Comparison of ENCODE assay signal across 11 cellular contexts in the genomic region with DNA sequence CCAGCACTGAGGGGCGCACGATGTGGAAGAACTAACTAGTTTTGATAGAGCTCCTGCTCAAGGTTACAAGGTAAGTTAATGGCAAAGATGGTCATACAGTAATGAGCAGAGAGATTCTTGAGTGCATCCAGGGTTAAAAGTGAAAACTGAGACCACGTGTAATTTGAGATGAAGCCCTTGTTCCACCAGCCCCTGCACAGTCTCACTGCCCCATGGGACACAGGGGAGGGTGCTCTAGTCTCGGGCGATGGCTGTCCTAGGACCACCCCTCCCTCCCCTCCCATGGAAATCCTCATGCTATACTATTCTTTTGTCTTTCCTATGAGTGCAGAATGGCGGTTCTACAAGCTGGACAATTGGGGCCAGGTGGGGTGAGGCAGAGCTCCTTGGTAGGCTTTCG. TPM values are rescaled to one million over a fixed set of nuclear protein-coding genes. Genes with fewer than 3 reads are reported as not detected.
DNase-seq lines count a peak whose midpoint lies in the region; ATAC-seq and TF ChIP-seq lines count a peak whose summit lies in the region.
"Had no signal": no experiment of that assay in that cellular context is flagged by ENCODE, and none has a peak within 500 bp of the region (broad histone marks: within the 10 kb centered on the region; RNA-seq: fewer than 3 reads in every experiment).

No MANE protein-coding gene starts in this region.

- ATAC-seq in GM21737 (IDR thresholded peaks at IDR 0.05; ENCODE audit: unreplicated experiment) (no peak), GM18907 (IDR thresholded peaks at IDR 0.05; ENCODE audit: unreplicated experiment) (no peak)

- H3K4me1 ChIP-seq in BLaER1 treated with 17β-estradiol and CSF1 and Interleukin-3, amounts not matched to agents 10 nM and 100 nM, result peaks cover 61 to 73% (median 69%) of the 10 kb centered on the region in 10 experiments
- H3K4me1 ChIP-seq in HEK293 (ENCODE audit: control insufficient read depth, insufficient read depth, low read length), result peaks cover 3% of the 10 kb centered on the region
- peaks cover 15 to 26% of the 10 kb centered on the region in 2 experiments for H3K4me1 ChIP-seq in trophoblast cell (ENCODE audit: control insufficient read depth in 1 of 2, insufficient read depth in 2 of 2, low read length in 2 of 2)

- no CpG with 5 or more reads among the region's 7 CpGs for WGBS in trophoblast cell (ENCODE audit: extremely low coverage, insufficient coverage, insufficient read length)

- H3K9me3 Mint-ChIP-seq in activated naive CD8-positive, alpha-beta T cell treated with anti-CD3 and anti-CD28 coated beads for 36 hours, result no peaks in the 10 kb centered on the region
- H3K9me3 Mint-ChIP-seq in nephron progenitor cell, result peaks cover 50% of the 10 kb centered on the region

- peaks cover 38 to 84% (median 67%) of the 10 kb centered on the region in 11 experiments for H3K27me3 ChIP-seq in BLaER1 treated with 17β-estradiol and CSF1 and Interleukin-3, amounts not matched to agents 10 nM and 100 nM
- no peaks in the 10 kb centered on the region for H3K27me3 ChIP-seq in trophoblast cell (ENCODE audit: insufficient read depth, low read length)
- H3K27me3 ChIP-seq: stomach had no signal

- H3K4me2 ChIP-seq in BLaER1 treated with 17β-estradiol and CSF1 and Interleukin-3, amounts not matched to agents 10 nM and 100 nM, result peak overlapping the region; percentile 70 to 92 (median 86)
- H3K4me2 ChIP-seq in trophoblast cell (ENCODE audit: low read length), result no peak overlapping the region

- H3K36me3 Mint-ChIP-seq in activated naive CD8-positive, alpha-beta T cell treated with anti-CD3 and anti-CD28 coated beads for 36 hours, result peaks cover 39% of the 10 kb centered on the region
- H3K36me3 Mint-ChIP-seq in nephron progenitor cell (ENCODE audit: low read depth), result peaks cover 7% of the 10 kb centered on the region

- peaks cover 0 to 34% (median 13%) of the 10 kb centered on the region in 11 experiments; a peak in 11 of 22 replicates for H3K36me3 ChIP-seq in BLaER1 treated with 17β-estradiol and CSF1 and Interleukin-3, amounts not matched to agents 10 nM and 100 nM
- peaks cover 5 to 33% of the 10 kb centered on the region in 2 experiments; a peak in 2 of 3 replicates for H3K36me3 ChIP-seq in HEK293 (ENCODE audit: control insufficient read depth in 2 of 2, insufficient read depth in 1 of 2, low read length in 2 of 2)
- H3K36me3 ChIP-seq in trophoblast cell (ENCODE audit: control insufficient read depth in 1 of 2, insufficient read depth in 2 of 2, low read length in 2 of 2), result peaks cover 20 to 25% of the 10 kb centered on the region in 2 experiments

- peak overlapping the region in 10 of 11 experiments; percentile 69 to 87 (median 82); a peak in 17 of 22 replicates for H3K9ac ChIP-seq in BLaER1 treated with 17β-estradiol and CSF1 and Interleukin-3, amounts not matched to agents 10 nM and 100 nM
- no peak overlapping the region for H3K9ac ChIP-seq in trophoblast cell (ENCODE audit: low read length)

- no peak overlapping the region for H3K4ac ChIP-seq in trophoblast cell (ENCODE audit: low read depth, low read length)

- peaks cover 0 to 20% (median 9%) of the 10 kb centered on the region in 11 experiments; a peak in 14 of 22 replicates for H4K20me1 ChIP-seq in BLaER1 treated with 17β-estradiol and CSF1 and Interleukin-3, amounts not matched to agents 10 nM and 100 nM

- peaks cover 10% of the 10 kb centered on the region for H3K79me2 ChIP-seq in trophoblast cell (ENCODE audit: control insufficient read depth, insufficient read depth, low read length, poor library complexity)

- H3K23ac ChIP-seq in trophoblast cell (ENCODE audit: low read length), result no peak overlapping the region

- H4K91ac ChIP-seq in trophoblast cell (ENCODE audit: low read depth, low read length), result no peak overlapping the region

- H3K4me3 ChIP-seq in BLaER1 treated with 17β-estradiol and CSF1 and Interleukin-3, amounts not matched to agents 10 nM and 100 nM, result peak overlapping the region in 7 of 10 experiments; percentile 1 to 80 (median 75); a peak in 9 of 20 replicates
- H3K4me3 ChIP-seq in HEK293 (ENCODE audit: low read depth, low read length) (no peak overlapping the region), trophoblast cell (ENCODE audit: low read depth, low read length) (no peak overlapping the region)

- peak overlapping the region; percentile 53 for H3K4me3 Mint-ChIP-seq in activated naive CD8-positive, alpha-beta T cell treated with anti-CD3 and anti-CD28 coated beads for 36 hours
- H3K4me3 Mint-ChIP-seq in nephron progenitor cell, result peak overlapping the region; percentile 81

- no peak overlapping the region for H4K12ac ChIP-seq in trophoblast cell (ENCODE audit: low read depth, low read length)

- no peak overlapping the region for H2AFZ ChIP-seq in trophoblast cell (ENCODE audit: insufficient read depth, low read length, poor library complexity)

- no peak overlapping the region for H3K27ac Mint-ChIP-seq in activated naive CD8-positive, alpha-beta T cell treated with anti-CD3 and anti-CD28 coated beads for 36 hours
- peak overlapping the region; percentile 62 for H3K27ac Mint-ChIP-seq in nephron progenitor cell

- H2BK12ac ChIP-seq in trophoblast cell (ENCODE audit: low read length), result no peak overlapping the region

- H3K18ac ChIP-seq in trophoblast cell (ENCODE audit: low read length), result no peak overlapping the region

- no peak for DNase-seq in activated naive CD8-positive, alpha-beta T cell treated with anti-CD3 and anti-CD28 coated beads for 36 hours
- DNase-seq in nephron progenitor cell (no peak), trophoblast cell (no peak)
- DNase-seq: head of caudate nucleus, NCI-H187 treated with DMSO at 0.1 percent for 48 hours, stomach had no signal

- POLR2A ChIA-PET in HEK293 (lab: Yijun Ruan, JAX), result no interaction called here

- H3K79me1 ChIP-seq in trophoblast cell (ENCODE audit: low read length), result peaks cover 18% of the 10 kb centered on the region

- no peak overlapping the region for H2BK120ac ChIP-seq in trophoblast cell (ENCODE audit: insufficient read depth, low read length, poor library complexity)

- peaks cover 0 to 36% (median 22%) of the 10 kb centered on the region in 11 experiments; a peak in 17 of 22 replicates for H3K9me3 ChIP-seq in BLaER1 treated with 17β-estradiol and CSF1 and Interleukin-3, amounts not matched to agents 10 nM and 100 nM (replicated peaks in 1 of 11)
- no peaks in the 10 kb centered on the region for H3K9me3 ChIP-seq in HEK293 (ENCODE audit: control insufficient read depth, insufficient read depth, low read depth, low read length)
- no peaks in the 10 kb centered on the region for H3K9me3 ChIP-seq in trophoblast cell (ENCODE audit: insufficient read depth, low read depth, low read length)

- no peak overlapping the region for H3K14ac ChIP-seq in trophoblast cell (ENCODE audit: low read length)

- no peaks in the 10 kb centered on the region for H3K27me3 Mint-ChIP-seq in activated naive CD8-positive, alpha-beta T cell treated with anti-CD3 and anti-CD28 coated beads for 36 hours
- no peaks in the 10 kb centered on the region for H3K27me3 Mint-ChIP-seq in nephron progenitor cell (ENCODE audit: low read depth, poor library complexity)

- no peak overlapping the region for H2AK5ac ChIP-seq in trophoblast cell (ENCODE audit: low read length)

- no peak for TF ChIP-seq CTCF in HEK293 (tag by site-specific recombination; IDR thresholded peaks at IDR 0.05)
- no peak for TF ChIP-seq CTCF in nephron progenitor cell (IDR thresholded peaks at IDR 0.05)

- no peak overlapping the region for H4K8ac ChIP-seq in trophoblast cell (ENCODE audit: low read depth, low read length)

- H3K27ac ChIP-seq in BLaER1 treated with 17β-estradiol and CSF1 and Interleukin-3, amounts not matched to agents 10 nM and 100 nM, result peak overlapping the region; percentile 61 to 98 (median 94); a peak in 20 of 22 replicates
- H3K27ac ChIP-seq in HEK293 (ENCODE audit: extremely low read depth, low read depth, low read length) (no peak overlapping the region), trophoblast cell (ENCODE audit: low read depth, low read length) (no peak overlapping the region)

- H2BK5ac ChIP-seq in trophoblast cell (ENCODE audit: low read depth, low read length, poor library complexity), result no peak overlapping the region

- CTCF ChIA-PET in HEK293 (lab: Yijun Ruan, JAX), result interaction anchor here (0.6 to 1.1 kb wide), 2 partner anchors 13 to 55 kb away, joined by 3 read pairs; no protein-coding TSS in a partner anchor

- peaks cover 33% of the 10 kb centered on the region for H3K4me1 Mint-ChIP-seq in activated naive CD8-positive, alpha-beta T cell treated with anti-CD3 and anti-CD28 coated beads for 36 hours
- peaks cover 34% of the 10 kb centered on the region for H3K4me1 Mint-ChIP-seq in nephron progenitor cell

TF ChIP-seq in HEK293, 187 proteins besides CTCF, POLR2A, EP300 and RAD21:
- no peak for TF ChIP-seq KLF1 (tag by site-specific recombination; IDR thresholded peaks at IDR 0.05)
- no peak for TF ChIP-seq ZNF629 (tag by site-specific recombination; IDR thresholded peaks at IDR 0.05)
- TF ChIP-seq ZNF341 (tag by site-specific recombination; IDR thresholded peaks at IDR 0.05; ENCODE audit: low read depth), result peak; percentile 79
- TF ChIP-seq IKZF3 (tag by site-specific recombination; IDR thresholded peaks at IDR 0.05), result no peak

RNA-seq across cellular contexts. Expression of a gene that starts 1.8 kb away (rescaled TPM):
- 10 to 100 TPM; 89.9 to 92.4 TPM for total RNA-seq in activated naive CD8-positive, alpha-beta T cell treated with anti-CD3 and anti-CD28 coated beads for 36 hours
- 70.4 and 71.8 TPM in 2 replicates for polyA plus RNA-seq in trophoblast cell (2013)

RNA-seq across cellular contexts. Expression of a gene that starts 2.5 kb away (rescaled TPM):
- total RNA-seq in activated naive CD8-positive, alpha-beta T cell treated with anti-CD3 and anti-CD28 coated beads for 36 hours, result 10 to 100 TPM; 31.1 to 32.5 TPM
- polyA plus RNA-seq in trophoblast cell (2013), result 14.6 and 15.7 TPM in 2 replicates

RNA-seq across cellular contexts. Expression of a gene that starts 28.9 kb away (rescaled TPM):
- total RNA-seq in activated naive CD8-positive, alpha-beta T cell treated with anti-CD3 and anti-CD28 coated beads for 36 hours, result 10 to 100 TPM; 26.8 to 27.3 TPM
- polyA plus RNA-seq in trophoblast cell (2013), result 28.5 and 29.0 TPM in 2 replicates

RNA-seq across cellular contexts. Expression of a gene that starts 40.0 kb away (rescaled TPM):
- not detected for total RNA-seq in activated naive CD8-positive, alpha-beta T cell treated with anti-CD3 and anti-CD28 coated beads for 36 hours
- polyA plus RNA-seq in trophoblast cell (2013), result not detected in 2 replicates
- total RNA-seq: lower leg skin, stomach had no signal
- polyA plus RNA-seq: stomach had no signal

RNA-seq across cellular contexts. Expression of a gene that starts 54.5 kb away (rescaled TPM):
- total RNA-seq in activated naive CD8-positive, alpha-beta T cell treated with anti-CD3 and anti-CD28 coated beads for 36 hours, result 10 to 100 TPM; 18.0 to 19.0 TPM
- polyA plus RNA-seq in trophoblast cell (2013), result 32.8 and 34.6 TPM in 2 replicates

Comparison
In these comparisons a context has a peak if more than half of its experiments do, and no peak if none do; other contexts are left out.
1. H3K27ac ChIP-seq: peak in BLaER1 treated with 17β-estradiol and CSF1 and Interleukin-3, amounts not matched to agents 10 nM and 100 nM (11 of 11); none in HEK293 (single experiment) and trophoblast cell (single experiment).
2. H3K4me3 ChIP-seq: peak in BLaER1 treated with 17β-estradiol and CSF1 and Interleukin-3, amounts not matched to agents 10 nM and 100 nM (7 of 10); none in HEK293 (single experiment) and trophoblast cell (single experiment).